Comparison of ENCODE assay signal across 8 cellular contexts in the genomic region with DNA sequence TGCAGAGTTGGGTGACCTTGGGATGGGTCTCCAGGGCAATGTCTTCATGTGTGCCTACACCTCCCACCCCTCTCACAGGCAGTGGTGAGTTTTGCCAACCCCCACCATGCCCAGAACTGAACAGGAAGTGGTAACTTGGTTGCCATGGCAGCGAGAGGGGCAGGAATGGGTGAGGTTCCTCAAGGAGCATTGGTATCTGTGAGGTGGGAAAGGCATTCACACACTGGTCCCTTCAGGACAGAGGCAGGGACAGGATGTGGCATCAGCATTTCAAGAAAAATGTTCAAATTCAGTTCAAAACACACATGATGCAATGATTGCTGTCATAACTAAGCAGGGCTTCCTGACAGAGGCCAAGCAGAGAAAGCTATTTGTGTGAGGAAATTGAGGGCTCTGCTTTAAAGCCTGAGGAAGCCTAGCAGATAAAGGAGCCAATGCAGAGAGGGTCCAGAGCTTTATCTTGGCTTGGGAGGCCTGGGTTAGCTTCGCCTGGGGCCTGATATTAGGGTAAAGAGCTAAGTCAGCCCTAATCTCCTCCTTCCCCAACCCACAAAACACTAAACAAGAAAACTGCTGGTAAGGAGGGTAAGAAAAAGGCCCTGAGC.
A peak's percentile ranks its signal among the peaks of the same experiment; 100 is the strongest.
DNase-seq lines count a peak whose midpoint lies in the region; ATAC-seq and TF ChIP-seq lines count a peak whose summit lies in the region.

No MANE protein-coding gene starts in this region.

- peak; percentile 42 for ATAC-seq in GM18498 (IDR thresholded peaks at IDR 0.05; ENCODE audit: unreplicated experiment)

- DNase-seq in KG1 (lab: John Stamatoyannopoulos, UW), result peak; percentile 63
- DNase-seq in activated CD4-positive, alpha-beta T cell treated with anti-CD3 and anti-CD28 coated beads, Interleukin-2, amount 50 U/mL, for 48 hours, result peak; percentile 51 to 68
- peak; percentile 16 for DNase-seq in fibroblast of mammary gland (ENCODE audit: low read depth)
- peak; percentile 26 to 47 (median 39) for DNase-seq in stimulated activated CD4-positive, alpha-beta T cell treated with anti-CD3 and anti-CD28 coated beads, Interleukin-12 subunit alpha, Interleukin-12 subunit beta, amount 100 ng/mL, for 48 hours (ENCODE audit: low read depth in 2 of 3, low spot score in 1 of 3)
- DNase-seq in iPS-NIHi11 (ENCODE audit: low spot score), result no peak
- DNase-seq in NCI-H82 (lab: John Stamatoyannopoulos, UW), result no peak
- no peak for DNase-seq in GM13976 (ENCODE audit: low spot score)

- TF ChIP-seq CTCF in fibroblast of mammary gland (conservative IDR thresholded peaks at IDR 0.05; ENCODE audit: control insufficient read depth, insufficient read depth, low read depth, low read length), result no peak
- no peak for TF ChIP-seq CTCF in GM13976 (IDR thresholded peaks at IDR 0.05; ENCODE audit: borderline replicate concordance, control extremely low read depth, extremely low read depth, insufficient read depth, missing control alignments)

- H3K4me3 ChIP-seq in fibroblast of mammary gland (ENCODE audit: control insufficient read depth, low read depth, low read length), result no peak overlapping the region

- in situ Hi-C loops in GM13976 (cut with MboI; ENCODE audit: low sequenced_read_pairs, unreplicated experiment), result no loop called here

Comparison
In these comparisons a context has a peak if more than half of its experiments do, and no peak if none do; other contexts are left out.
1. DNase-seq: peak in KG1 (single experiment), activated CD4-positive, alpha-beta T cell treated with anti-CD3 and anti-CD28 coated beads, Interleukin-2, amount 50 U/mL, for 48 hours (2 of 2), fibroblast of mammary gland (single experiment) and stimulated activated CD4-positive, alpha-beta T cell treated with anti-CD3 and anti-CD28 coated beads, Interleukin-12 subunit alpha, Interleukin-12 subunit beta, amount 100 ng/mL, for 48 hours (3 of 3); none in iPS-NIHi11 (single experiment), NCI-H82 (single experiment) and GM13976 (single experiment).